ENCODE assay signal across 8 cellular contexts in genomic region chr1:42784946-42785693, GRCh38. TPM values are rescaled to one million over a fixed set of nuclear protein-coding genes. Genes with fewer than 3 reads are reported as not detected.
A peak's percentile ranks its signal among the peaks of the same experiment; 100 is the strongest.
DNase-seq lines count a peak whose midpoint lies in the region; ATAC-seq, FAIRE-seq and TF ChIP-seq lines count a peak whose summit lies in the region.

A gene with protein sequence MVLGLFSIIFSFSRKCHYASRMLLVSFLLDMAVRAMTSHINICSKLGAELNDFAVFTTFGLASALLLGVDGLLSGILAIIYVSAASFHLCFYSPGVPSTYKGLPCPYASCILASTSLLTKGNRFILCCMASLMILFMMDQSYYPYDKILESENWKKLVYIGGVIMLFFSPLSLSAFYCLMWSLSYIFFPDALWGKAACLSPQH (plus strand): TSS chr1:42784991. CDS start chr1:42789894, 4,903 bp downstream.

- TF ChIP-seq CTCF in GM10266 (IDR thresholded peaks at IDR 0.05; ENCODE audit: control insufficient read depth, insufficient read depth, low read depth, missing control alignments) (no peak), fibroblast of mammary gland (conservative IDR thresholded peaks at IDR 0.05; ENCODE audit: control insufficient read depth, insufficient read depth, low read depth, low read length) (no peak), psoas muscle (IDR thresholded peaks at IDR 0.05) (no peak)

- peaks cover 2 to 28% of the 10 kb centered on the region in 2 donors for H3K36me3 ChIP-seq in psoas muscle (ENCODE audit: insufficient read depth in 1 of 2, low read depth in 1 of 2)
- no peaks in the 10 kb centered on the region for H3K36me3 ChIP-seq in small intestine (ENCODE audit: control insufficient read depth in 2 of 2, insufficient read depth in 2 of 2, low read length in 2 of 2)

- peaks cover 35% of the 10 kb centered on the region for H3K36me3 Mint-ChIP-seq in activated T-cell treated with anti-CD3 and anti-CD28 coated beads, Interleukin-2, amount 50 U/mL, for 24 hours (ENCODE audit: low read depth)

- DNase-seq in GM10266 (ENCODE audit: extremely low spot score) = peak; percentile 57
- DNase-seq in activated T-cell treated with anti-CD3 and anti-CD28 coated beads, Interleukin-2, amount 50 U/mL, for 24 hours = peak; percentile 65
- DNase-seq in fibroblast of mammary gland (ENCODE audit: low read depth) = no peak
- peak in 1 of 2 donors; percentile 23 for DNase-seq in psoas muscle
- DNase-seq in NCI-H2196 (lab: John Stamatoyannopoulos, UW; ENCODE audit: unreplicated experiment) = no peak
- no peak for DNase-seq in small intestine
- no peak for DNase-seq in HUDEP-2 (lab: John Stamatoyannopoulos, UW; ENCODE audit: unreplicated experiment in 76 of 76)

- no peak for FAIRE-seq in small intestine (lab: Jason Lieb, UNC)

- H3K27me3 ChIP-seq in psoas muscle (ENCODE audit: insufficient read depth in 3 of 3, low read length in 2 of 3) (peaks cover 0 to 11% (median 2%) of the 10 kb centered on the region in 3 donors), small intestine (ENCODE audit: control insufficient read depth in 2 of 2, insufficient read depth in 2 of 2, low read length in 2 of 2) (no peaks in the 10 kb centered on the region)

- ATAC-seq in psoas muscle = peak; percentile 24 to 56 (median 46)
- ATAC-seq in HG02884 (IDR thresholded peaks at IDR 0.05; ENCODE audit: unreplicated experiment) = no peak

- H3K4me1 ChIP-seq in psoas muscle (no peaks in the 10 kb centered on the region), small intestine (ENCODE audit: control insufficient read depth in 2 of 2, insufficient read depth in 1 of 2, low read depth in 1 of 2, low read length in 1 of 2) (no peaks in the 10 kb centered on the region)

- H3K9me3 Mint-ChIP-seq in activated T-cell treated with anti-CD3 and anti-CD28 coated beads, Interleukin-2, amount 50 U/mL, for 24 hours = no peaks in the 10 kb centered on the region

- H3K4me3 ChIP-seq in fibroblast of mammary gland (ENCODE audit: control insufficient read depth, low read depth, low read length) (peak within 1 kb of the TSS; percentile 27), psoas muscle (peak within 1 kb of the TSS; percentile 61), small intestine (ENCODE audit: low read depth in 1 of 2, low read length in 2 of 2) (peak within 1 kb of the TSS in 1 of 2 donors; percentile 24)

- peak within 1 kb of the TSS; percentile 46 for H3K27ac Mint-ChIP-seq in activated T-cell treated with anti-CD3 and anti-CD28 coated beads, Interleukin-2, amount 50 U/mL, for 24 hours

- H3K9me3 ChIP-seq in psoas muscle = no peaks in the 10 kb centered on the region
- H3K9me3 ChIP-seq in small intestine (ENCODE audit: control insufficient read depth, low read depth) = no peaks in the 10 kb centered on the region

- H3K27me3 Mint-ChIP-seq in activated T-cell treated with anti-CD3 and anti-CD28 coated beads, Interleukin-2, amount 50 U/mL, for 24 hours = no peaks in the 10 kb centered on the region

- H3K4me1 Mint-ChIP-seq in activated T-cell treated with anti-CD3 and anti-CD28 coated beads, Interleukin-2, amount 50 U/mL, for 24 hours (ENCODE audit: low read depth) = peaks cover 18% of the 10 kb centered on the region

- 6 to 11% (median 7%) methylated on average over 53 to 54 of the region's 54 CpGs for WGBS in psoas muscle, 3 donors
- 8 to 12% (median 11%) methylated on average over 43 to 54 of the region's 54 CpGs for WGBS in small intestine, 3 donors

- no peak within 1 kb of the TSS for H3K27ac ChIP-seq in psoas muscle
- no peak within 1 kb of the TSS for H3K27ac ChIP-seq in small intestine (ENCODE audit: low read depth in 1 of 2, low read length in 1 of 2)

- H3K4me3 Mint-ChIP-seq in activated T-cell treated with anti-CD3 and anti-CD28 coated beads, Interleukin-2, amount 50 U/mL, for 24 hours = peak within 1 kb of the TSS; percentile 52

- intact Hi-C loops in psoas muscle (cut with DNase I) = no loop called here

RNA-seq across cellular contexts. Expression of the gene that starts here (rescaled TPM):
- under 1 TPM; 0.15 to 0.89 (median 0.30) TPM for total RNA-seq in psoas muscle
- polyA plus RNA-seq in psoas muscle = under 1 TPM; 0.05 to 0.07 (median 0.06) TPM
- polyA plus RNA-seq in small intestine = under 1 TPM in 1 of 3 donors, not detected in 2; 0.03 TPM

Comparison
In these comparisons a context has a peak if more than half of its experiments do, and no peak if none do; other contexts are left out.
1. Peak in ATAC-seq and H3K4me3 ChIP-seq in psoas muscle; RNA of the gene not detected or under 1 TPM.
2. DNase-seq: peak in GM10266 (single experiment) and activated T-cell treated with anti-CD3 and anti-CD28 coated beads, Interleukin-2, amount 50 U/mL, for 24 hours (single experiment); none in fibroblast of mammary gland (single experiment), NCI-H2196 (single experiment), small intestine (single experiment) and HUDEP-2 (0 of 76).